ENCODE assay signal across 9 cellular contexts in genomic region chr17:6936370-6937028, GRCh38. TPM values are rescaled to one million over a fixed set of nuclear protein-coding genes. Genes with fewer than 3 reads are reported as not detected.
A peak's percentile ranks its signal among the peaks of the same experiment; 100 is the strongest.
DNase-seq lines count a peak whose midpoint lies in the region; ATAC-seq, FAIRE-seq and TF ChIP-seq lines count a peak whose summit lies in the region.
"Had no signal": no experiment of that assay in that cellular context is flagged by ENCODE, and none has a peak within 500 bp of the region (broad histone marks: within the 10 kb centered on the region; RNA-seq: fewer than 3 reads in every experiment).

No MANE protein-coding gene starts in this region.

- no peaks in the 10 kb centered on the region for H4K20me1 ChIP-seq in keratinocyte (ENCODE audit: control insufficient read depth, extremely low read depth, insufficient read depth, low read length)

- peak overlapping the region in 1 of 3 experiments; percentile 8 for H3K4me3 ChIP-seq in keratinocyte (ENCODE audit: control insufficient read depth in 2 of 3, extremely low read depth in 1 of 3, insufficient read depth in 2 of 3, low read depth in 1 of 3, low read length in 3 of 3)
- H3K4me3 ChIP-seq in transverse colon = peak overlapping the region in 3 of 4 donors; percentile 20 to 45 (median 22)

- DNase-seq in activated gamma-delta T cell treated with Interleukin-2 at 50 U/mL for 16 hours (peak; percentile 6), activated gamma-delta T cell (lab: John Stamatoyannopoulos, UW) (no peak), amygdala (lab: John Stamatoyannopoulos, UW) (peak in 29 of 56 donors; percentile 3 to 61 (median 19)), keratinocyte (ENCODE audit: low read depth, low spot score) (no peak), transverse colon (peak; percentile 50), cortex of kidney (lab: John Stamatoyannopoulos, UW) (no peak)

- peak overlapping the region; percentile 29 for H3K4me2 ChIP-seq in keratinocyte (ENCODE audit: control insufficient read depth, extremely low read depth, insufficient read depth, low read depth, low read length)

- FAIRE-seq in keratinocyte (lab: Jason Lieb, UNC) = no peak

- H3K9ac ChIP-seq in keratinocyte (ENCODE audit: control insufficient read depth, extremely low read depth, insufficient read depth, low read length) = no peak overlapping the region

- no peaks in the 10 kb centered on the region for H3K27me3 ChIP-seq in keratinocyte (ENCODE audit: control insufficient read depth, extremely low read depth, insufficient read depth, low read length)
- no peaks in the 10 kb centered on the region for H3K27me3 ChIP-seq in transverse colon

- no peaks in the 10 kb centered on the region for H3K79me2 ChIP-seq in keratinocyte (ENCODE audit: control insufficient read depth, insufficient read depth, low read length)

- H3K36me3 ChIP-seq in keratinocyte (ENCODE audit: control insufficient read depth in 2 of 2, extremely low read depth in 1 of 2, insufficient read depth in 2 of 2, low read length in 2 of 2) (no peaks in the 10 kb centered on the region), transverse colon (no peaks in the 10 kb centered on the region)

- H3K4me1 ChIP-seq in keratinocyte (ENCODE audit: control insufficient read depth, extremely low read depth, insufficient read depth, low read length) (no peaks in the 10 kb centered on the region), transverse colon (peaks cover 0 to 5% (median 0%) of the 10 kb centered on the region in 4 donors)

- no peak for TF ChIP-seq POLR2A in transverse colon (IDR thresholded peaks at IDR 0.05)

- no peak overlapping the region for H2AFZ ChIP-seq in keratinocyte (ENCODE audit: control insufficient read depth, low read length)

- H3K27ac ChIP-seq in keratinocyte (ENCODE audit: control insufficient read depth, insufficient read depth, low read length) = no peak overlapping the region
- peak overlapping the region; percentile 34 to 66 (median 52) for H3K27ac ChIP-seq in transverse colon

- 59 to 68% methylated on average over 5 to 8 of the region's 8 CpGs for WGBS in transverse colon (ENCODE audit: low coverage in 1 of 2), 2 donors

- dilution Hi-C loops in keratinocyte (cut with MboI; ENCODE audit: extremely low pct_ligation_motif_present, low sequenced_read_pairs) = no loop called here

- in situ Hi-C loops in transverse colon (cut with MboI; ENCODE audit: low pct_ligation_motif_present in 1 of 4, low pct_unique_long_range_greater_than_20kb in 1 of 4, low sequenced_read_pairs in 3 of 4) = no loop called here

- ATAC-seq in HG02678 (IDR thresholded peaks at IDR 0.05; ENCODE audit: unreplicated experiment) (no peak), HG02973 (IDR thresholded peaks at IDR 0.05; ENCODE audit: unreplicated experiment) (no peak)

- H3K9me1 ChIP-seq in keratinocyte (ENCODE audit: control insufficient read depth, extremely low read depth, insufficient read depth, low read length) = no peaks in the 10 kb centered on the region

- no peaks in the 10 kb centered on the region for H3K9me3 ChIP-seq in keratinocyte (ENCODE audit: control insufficient read depth, low read depth, low read length)
- H3K9me3 ChIP-seq in transverse colon = no peaks in the 10 kb centered on the region

- no peak for TF ChIP-seq CTCF in keratinocyte (optimal IDR thresholded peaks at IDR 0.05 in 1 of 3, IDR thresholded peaks at IDR 0.05 in 1 of 3, conservative IDR thresholded peaks at IDR 0.05 in 1 of 3; ENCODE audit: extremely low read depth in 1 of 3, insufficient read depth in 2 of 3, low read length in 3 of 3)
- no peak for TF ChIP-seq CTCF in transverse colon (IDR thresholded peaks at IDR 0.05)

- intact Hi-C loops in transverse colon (cut with DNase I; ENCODE audit: low total_unique reads) = no loop called here

- no peak for TF ChIP-seq EP300 in transverse colon (IDR thresholded peaks at IDR 0.05; ENCODE audit: low read depth)

RNA-seq across cellular contexts. Expression of gene ALOX12, which starts 59.4 kb away (rescaled TPM):
- polyA plus RNA-seq in keratinocyte = 0.19 to 0.35 TPM (median 0.22 TPM) in 3 replicates
- polyA plus RNA-seq in keratinocyte (2011; ENCODE audit: low read depth) = not detected
- 0.18 and 0.22 TPM in 2 replicates for polyA plus RNA-seq in keratinocyte (2011; cell fraction: cytosol; rRNA removed)
- polyA plus RNA-seq in keratinocyte (2011; cell fraction: nucleus; rRNA removed) = 0.20 and 0.33 TPM in 2 replicates
- polyA plus RNA-seq in keratinocyte (2012; ENCODE audit: low replicate concordance) = 0.41 and 0.85 TPM in 2 replicates
- 0.13 to 0.20 TPM in 2 of 3 replicates, not detected in the other for polyA minus RNA-seq in keratinocyte
- polyA minus RNA-seq in keratinocyte (2011; cell fraction: cytosol; rRNA and poly(A)+ RNA removed) = not detected
- polyA minus RNA-seq in keratinocyte (2011; cell fraction: nucleus; rRNA and poly(A)+ RNA removed) = not detected in 2 replicates
- not detected for total RNA-seq in transverse colon
- total RNA-seq: NCI-H460 had no signal

Comparison
In these comparisons a context has a peak if more than half of its experiments do, and no peak if none do; other contexts are left out.
1. DNase-seq: peak in activated gamma-delta T cell treated with Interleukin-2 at 50 U/mL for 16 hours (single experiment), amygdala (29 of 56) and transverse colon (single experiment); none in activated gamma-delta T cell (single experiment), keratinocyte (single experiment) and cortex of kidney (single experiment).